Comparison of ENCODE assay signal across 18 cellular contexts in the genomic region with DNA sequence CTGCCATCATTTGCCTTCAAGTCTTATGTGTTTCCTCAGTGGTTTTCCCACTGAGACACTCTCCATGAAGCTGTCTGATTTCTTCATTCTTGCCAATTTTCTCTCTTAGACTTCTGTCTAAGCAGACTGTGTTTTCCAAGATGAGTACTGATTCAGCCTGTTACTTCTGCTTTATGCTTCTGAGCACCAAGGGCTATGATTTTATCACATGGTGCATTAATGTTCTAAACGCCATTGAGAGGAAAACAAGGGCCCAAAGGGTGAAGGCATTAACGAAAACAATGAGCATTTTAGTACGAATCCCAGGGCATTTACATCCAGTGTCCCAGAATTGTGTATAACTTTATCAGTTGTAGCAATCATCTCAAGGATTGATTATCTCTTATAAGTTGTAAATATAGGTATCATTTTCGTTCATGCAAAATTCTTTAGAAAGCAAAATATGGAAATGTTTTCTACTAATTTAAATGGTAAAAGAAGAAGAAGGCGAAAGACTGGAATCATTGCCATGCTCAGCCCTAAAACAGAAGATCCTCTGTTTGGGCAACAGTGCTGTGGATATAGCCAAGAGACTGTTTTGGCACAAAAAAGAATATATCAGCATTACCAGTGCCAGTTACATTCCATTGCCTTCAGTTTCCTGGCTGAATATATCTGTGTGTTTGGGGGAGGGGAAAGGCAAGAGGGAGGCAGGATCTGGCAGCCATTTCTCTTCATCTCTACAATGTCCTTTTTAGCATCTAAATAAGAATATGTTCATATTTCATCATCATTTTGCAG.
"Had no signal": no experiment of that assay in that cellular context is flagged by ENCODE, and none has a peak within 500 bp of the region (broad histone marks: within the 10 kb centered on the region; RNA-seq: fewer than 3 reads in every experiment).

No MANE protein-coding gene starts in this region.

- ATAC-seq: body of pancreas, esophagus mucosa, foreskin keratinocyte, heart left ventricle, left ventricle myocardium superior, right cardiac atrium had no signal

- DNase-seq: activated CD4-positive, alpha-beta memory T cell treated with anti-CD3 and anti-CD28 coated beads, Interleukin-2, amount 10 ng/mL, durations not matched to agents 7 days and 5 days; activated CD4-positive, alpha-beta T cell treated with anti-CD3 and anti-CD28 coated beads for 1 hour; activated naive CD4-positive, alpha-beta T cell; body of pancreas; cerebellar nuclear complex; foreskin keratinocyte; heart left ventricle; islet precursor cell; left ventricle myocardium superior; posterior cingulate gyrus; right cardiac atrium; SJCRH30; SW 1271 had no signal

- H3K27me3 Mint-ChIP-seq: activated CD4-positive, alpha-beta memory T cell treated with anti-CD3 and anti-CD28 coated beads, Interleukin-2, amount 10 ng/mL, durations not matched to agents 7 days and 5 days; type B pancreatic cell had no signal

- H3K9me3 ChIP-seq: body of pancreas, SJCRH30 had no signal

- H3K9me3 Mint-ChIP-seq: activated CD4-positive, alpha-beta memory T cell treated with anti-CD3 and anti-CD28 coated beads, Interleukin-2, amount 10 ng/mL, durations not matched to agents 7 days and 5 days; neural crest cell; type B pancreatic cell had no signal

- H3K27ac ChIP-seq: body of pancreas, foreskin keratinocyte, heart left ventricle, SJCRH30 had no signal

- H3K4me1 Mint-ChIP-seq: activated CD4-positive, alpha-beta memory T cell treated with anti-CD3 and anti-CD28 coated beads, Interleukin-2, amount 10 ng/mL, durations not matched to agents 7 days and 5 days; neural crest cell had no signal

- H3K36me3 Mint-ChIP-seq: type B pancreatic cell had no signal

- FAIRE-seq: endometrium had no signal

- H3K27ac Mint-ChIP-seq: activated CD4-positive, alpha-beta memory T cell treated with anti-CD3 and anti-CD28 coated beads, Interleukin-2, amount 10 ng/mL, durations not matched to agents 7 days and 5 days; type B pancreatic cell had no signal

- H3K4me2 ChIP-seq: smooth muscle cell had no signal

- H3K36me3 ChIP-seq: heart left ventricle, SJCRH30 had no signal

- H3K4me1 ChIP-seq: body of pancreas, heart left ventricle had no signal

- H3K4me3 Mint-ChIP-seq: activated CD4-positive, alpha-beta memory T cell treated with anti-CD3 and anti-CD28 coated beads, Interleukin-2, amount 10 ng/mL, durations not matched to agents 7 days and 5 days; neural crest cell; type B pancreatic cell had no signal

- H3K4me3 ChIP-seq: body of pancreas, heart left ventricle, SJCRH30, smooth muscle cell had no signal

- H3K27me3 ChIP-seq: body of pancreas, foreskin keratinocyte, heart left ventricle, SJCRH30 had no signal
